24 cellular contexts compared by ENCODE assay signal in genomic region chr12:6819069-6820030, GRCh38. TPM values are rescaled to one million over a fixed set of nuclear protein-coding genes. Genes with fewer than 3 reads are reported as not detected.
DNase-seq lines count a peak whose midpoint lies in the region; ATAC-seq, FAIRE-seq and TF ChIP-seq lines count a peak whose summit lies in the region.
"Had no signal": no experiment of that assay in that cellular context is flagged by ENCODE, and none has a peak within 500 bp of the region (broad histone marks: within the 10 kb centered on the region; RNA-seq: fewer than 3 reads in every experiment).

No MANE protein-coding gene starts in this region.

- H3K27me3 Mint-ChIP-seq in activated CD4-positive, alpha-beta T cell treated with anti-CD3 and anti-CD28 coated beads, Interleukin-2, amount 10 ng/mL, durations not matched to agents 7 days and 5 days: peaks cover 17% of the 10 kb centered on the region
- H3K27me3 Mint-ChIP-seq in astrocyte (ENCODE audit: low read depth, unreplicated experiment): peaks cover 16% of the 10 kb centered on the region

- POLR2A ChIA-PET in activated CD4-positive, alpha-beta T cell treated with anti-CD3 and anti-CD28 coated beads, Interleukin-2, amount 10 ng/mL, durations not matched to agents 7 days and 5 days (lab: Charles Lee): no interaction called here
- POLR2A ChIA-PET in HEK293T (lab: Yijun Ruan, JAX): interaction anchor here (2.7 kb wide), 1 partner anchor 130 kb away, joined by 9 read pairs; the partner anchor contains the start of gene ZNF384

- H3K27me3 ChIP-seq in astrocyte (ENCODE audit: insufficient read depth, low read length): no peaks in the 10 kb centered on the region
- no peaks in the 10 kb centered on the region for H3K27me3 ChIP-seq in trophoblast cell (ENCODE audit: insufficient read depth, low read length)
- H3K27me3 ChIP-seq: vagina had no signal

- H3K9me3 ChIP-seq in astrocyte (ENCODE audit: insufficient read depth, low read depth, low read length): no peaks in the 10 kb centered on the region
- H3K9me3 ChIP-seq in trophoblast cell (ENCODE audit: insufficient read depth, low read depth, low read length): peaks cover 5% of the 10 kb centered on the region
- H3K9me3 ChIP-seq: Caco-2, neutrophil, vagina had no signal

- no peak for DNase-seq in activated CD4-positive, alpha-beta T cell treated with anti-CD3 and anti-CD28 coated beads, Interleukin-2, amount 10 ng/mL, durations not matched to agents 7 days and 5 days
- DNase-seq in activated CD4-positive, alpha-beta T cell treated with anti-CD3 and anti-CD28 coated beads, Interleukin-2, amount 50 U/mL, for 4 hours: no peak
- DNase-seq in astrocyte (ENCODE audit: low read depth): no peak
- DNase-seq in islet precursor cell: peak; percentile 60
- no peak for DNase-seq in trophoblast cell
- no peak for DNase-seq in HEK293T (ENCODE audit: extremely low spot score)
- no peak for DNase-seq in hepatic stellate cell (ENCODE audit: low spot score)
- DNase-seq: activated CD4-positive, alpha-beta T cell treated with anti-CD3 and anti-CD28 coated beads, Interleukin-2, amount 10 ng/mL, durations not matched to agents 24 days and 14 days; activated effector memory CD4-positive, alpha-beta T cell treated with Interleukin-2 at 50 U/mL for 16 hours; Caco-2; erythroblast; foreskin keratinocyte; kidney glomerular epithelial cell; MV-4-11; NCI-H1694; SHP77 treated with DMSO at 0.1 percent for 48 hours had no signal

- no peak for TF ChIP-seq CTCF in astrocyte (IDR thresholded peaks at IDR 0.05; ENCODE audit: insufficient read depth, low read depth, low read length)

- no peak for ATAC-seq in HG02798 (IDR thresholded peaks at IDR 0.05; ENCODE audit: poor library complexity, unreplicated experiment)

- peak overlapping the region; percentile 60 for H3K27ac Mint-ChIP-seq in activated CD4-positive, alpha-beta T cell treated with anti-CD3 and anti-CD28 coated beads, Interleukin-2, amount 10 ng/mL, durations not matched to agents 7 days and 5 days
- no peak overlapping the region for H3K27ac Mint-ChIP-seq in astrocyte (ENCODE audit: unreplicated experiment)
- H3K27ac Mint-ChIP-seq: activated CD4-positive, alpha-beta T cell treated with anti-CD3 and anti-CD28 coated beads, Interleukin-2, amount 10 ng/mL, durations not matched to agents 24 days and 14 days; B cell; memory B cell had no signal

- WGBS in trophoblast cell (ENCODE audit: extremely low coverage, insufficient coverage, insufficient read length): no CpG with 5 or more reads among the region's 13 CpGs

- H3K18ac ChIP-seq in trophoblast cell (ENCODE audit: low read length): no peak overlapping the region

- no peak overlapping the region for H3K4me2 ChIP-seq in astrocyte (ENCODE audit: low read length)
- H3K4me2 ChIP-seq in trophoblast cell (ENCODE audit: low read length): no peak overlapping the region
- H3K4me2 ChIP-seq: KMS-11 had no signal

- no peak overlapping the region for H2AK5ac ChIP-seq in trophoblast cell (ENCODE audit: low read length)

- H3K23ac ChIP-seq in trophoblast cell (ENCODE audit: low read length): no peak overlapping the region

- H3K27ac ChIP-seq in astrocyte (ENCODE audit: low read depth, low read length) (no peak overlapping the region), trophoblast cell (ENCODE audit: low read depth, low read length) (no peak overlapping the region)
- H3K27ac ChIP-seq: foreskin keratinocyte, KMS-11, neutrophil, vagina had no signal

- H4K91ac ChIP-seq in trophoblast cell (ENCODE audit: low read depth, low read length): no peak overlapping the region

- H3K79me1 ChIP-seq in trophoblast cell (ENCODE audit: low read length): peaks cover 5% of the 10 kb centered on the region

- no peak overlapping the region for H4K12ac ChIP-seq in trophoblast cell (ENCODE audit: low read depth, low read length)

- H3K4me1 Mint-ChIP-seq in activated CD4-positive, alpha-beta T cell treated with anti-CD3 and anti-CD28 coated beads, Interleukin-2, amount 10 ng/mL, durations not matched to agents 7 days and 5 days: peaks cover 15% of the 10 kb centered on the region
- H3K4me1 Mint-ChIP-seq in astrocyte (ENCODE audit: low read depth, unreplicated experiment): peaks cover 19% of the 10 kb centered on the region

- H3K4ac ChIP-seq in trophoblast cell (ENCODE audit: low read depth, low read length): no peak overlapping the region

- CTCF ChIA-PET in activated CD4-positive, alpha-beta T cell treated with anti-CD3 and anti-CD28 coated beads, Interleukin-2, amount 10 ng/mL, durations not matched to agents 7 days and 5 days (lab: Charles Lee): interaction anchor here (2.0 to 2.2 kb wide), 2 partner anchors 17 to 53 kb away, joined by 4 to 6 read pairs; partner anchors contain the start of gene PTMS
- CTCF ChIA-PET in HEK293T (lab: Yijun Ruan, JAX): no interaction called here

- H3K14ac ChIP-seq in trophoblast cell (ENCODE audit: low read length): no peak overlapping the region

- no peak overlapping the region for H3K4me3 Mint-ChIP-seq in activated CD4-positive, alpha-beta T cell treated with anti-CD3 and anti-CD28 coated beads, Interleukin-2, amount 10 ng/mL, durations not matched to agents 7 days and 5 days
- H3K4me3 Mint-ChIP-seq in astrocyte (ENCODE audit: unreplicated experiment): peak overlapping the region; percentile 11
- H3K4me3 Mint-ChIP-seq: activated CD4-positive, alpha-beta T cell treated with anti-CD3 and anti-CD28 coated beads, Interleukin-2, amount 10 ng/mL, durations not matched to agents 24 days and 14 days; B cell; memory B cell had no signal

- no peaks in the 10 kb centered on the region for H3K36me3 ChIP-seq in astrocyte (ENCODE audit: insufficient read depth, low read length)
- H3K36me3 ChIP-seq in trophoblast cell (ENCODE audit: control insufficient read depth in 1 of 2, insufficient read depth in 2 of 2, low read length in 2 of 2): no peaks in the 10 kb centered on the region
- H3K36me3 ChIP-seq: neutrophil, vagina had no signal

- no peaks in the 10 kb centered on the region for H3K9me3 Mint-ChIP-seq in activated CD4-positive, alpha-beta T cell treated with anti-CD3 and anti-CD28 coated beads, Interleukin-2, amount 10 ng/mL, durations not matched to agents 7 days and 5 days
- no peaks in the 10 kb centered on the region for H3K9me3 Mint-ChIP-seq in astrocyte (ENCODE audit: unreplicated experiment)
- H3K9me3 Mint-ChIP-seq: activated CD4-positive, alpha-beta T cell treated with anti-CD3 and anti-CD28 coated beads, Interleukin-2, amount 10 ng/mL, durations not matched to agents 24 days and 14 days; memory B cell had no signal

- no peak overlapping the region for H2BK5ac ChIP-seq in trophoblast cell (ENCODE audit: low read depth, low read length, poor library complexity)

- no peak overlapping the region for H3K4me3 ChIP-seq in astrocyte (ENCODE audit: insufficient read depth, low read depth, low read length)
- peak overlapping the region; percentile 11 for H3K4me3 ChIP-seq in trophoblast cell (ENCODE audit: low read depth, low read length)
- H3K4me3 ChIP-seq: vagina had no signal

- H2AFZ ChIP-seq in astrocyte (ENCODE audit: low read depth, low read length) (no peak overlapping the region), trophoblast cell (ENCODE audit: insufficient read depth, low read length, poor library complexity) (no peak overlapping the region)

- H4K8ac ChIP-seq in trophoblast cell (ENCODE audit: low read depth, low read length): no peak overlapping the region

- FAIRE-seq in astrocyte (lab: Jason Lieb, UNC): no peak

- H3K79me2 ChIP-seq in astrocyte (ENCODE audit: insufficient read depth, low read length) (no peaks in the 10 kb centered on the region), trophoblast cell (ENCODE audit: control insufficient read depth, insufficient read depth, low read length, poor library complexity) (no peaks in the 10 kb centered on the region)

- H4K20me1 ChIP-seq in astrocyte (ENCODE audit: insufficient read depth, low read length): no peaks in the 10 kb centered on the region

- peaks cover 44% of the 10 kb centered on the region for H3K36me3 Mint-ChIP-seq in activated CD4-positive, alpha-beta T cell treated with anti-CD3 and anti-CD28 coated beads, Interleukin-2, amount 10 ng/mL, durations not matched to agents 7 days and 5 days (ENCODE audit: low read depth)
- H3K36me3 Mint-ChIP-seq in astrocyte (ENCODE audit: low read depth, unreplicated experiment): peaks cover 2% of the 10 kb centered on the region
- H3K36me3 Mint-ChIP-seq: memory B cell had no signal

- no peak overlapping the region for H2BK120ac ChIP-seq in trophoblast cell (ENCODE audit: insufficient read depth, low read length, poor library complexity)

- no peak overlapping the region for H2BK12ac ChIP-seq in trophoblast cell (ENCODE audit: low read length)

- H3K4me1 ChIP-seq in astrocyte (ENCODE audit: insufficient read depth, low read length): peaks cover 9% of the 10 kb centered on the region
- H3K4me1 ChIP-seq in trophoblast cell (ENCODE audit: control insufficient read depth in 1 of 2, insufficient read depth in 2 of 2, low read length in 2 of 2): peaks cover 12 to 21% of the 10 kb centered on the region in 2 experiments
- H3K4me1 ChIP-seq: foreskin keratinocyte had no signal

- H3K9ac ChIP-seq in astrocyte (ENCODE audit: low read length): no peak overlapping the region
- no peak overlapping the region for H3K9ac ChIP-seq in trophoblast cell (ENCODE audit: low read length)
- H3K9ac ChIP-seq: KMS-11 had no signal

TF ChIP-seq in HEK293T, 16 proteins besides CTCF, POLR2A, EP300 and RAD21:
- no peak for TF ChIP-seq BHLHE40 (IDR thresholded peaks at IDR 0.05; ENCODE audit: borderline replicate concordance)
- no peak for TF ChIP-seq SUZ12 (IDR thresholded peaks at IDR 0.05)
- no peak for TF ChIP-seq TARDBP (IDR thresholded peaks at IDR 0.05)

RNA-seq across cellular contexts. Expression of gene GPR162, which starts 2.3 kb away (rescaled TPM):
- total RNA-seq in activated CD4-positive, alpha-beta T cell treated with anti-CD3 and anti-CD28 coated beads, Interleukin-2, amount 10 ng/mL, durations not matched to agents 7 days and 5 days: under 1 TPM; 0.25 to 0.29 TPM
- 6.0 and 6.2 TPM in 2 replicates for total RNA-seq in astrocyte
- 2.2 and 2.9 TPM in 2 replicates for polyA plus RNA-seq in trophoblast cell (2013)
- total RNA-seq: B cell, OCI-LY7 had no signal

RNA-seq across cellular contexts. Expression of gene P3H3, which starts 8.9 kb away (rescaled TPM):
- total RNA-seq in activated CD4-positive, alpha-beta T cell treated with anti-CD3 and anti-CD28 coated beads, Interleukin-2, amount 10 ng/mL, durations not matched to agents 7 days and 5 days: under 1 TPM in 1 of 2 experiments, not detected in 1; 0.40 TPM
- total RNA-seq in astrocyte: 101 and 123 TPM in 2 replicates
- 17.1 and 17.9 TPM in 2 replicates for polyA plus RNA-seq in trophoblast cell (2013)
- total RNA-seq: B cell had no signal

RNA-seq across cellular contexts. Expression of gene GNB3, which starts 21.4 kb away (rescaled TPM):
- total RNA-seq in activated CD4-positive, alpha-beta T cell treated with anti-CD3 and anti-CD28 coated beads, Interleukin-2, amount 10 ng/mL, durations not matched to agents 7 days and 5 days: not detected
- total RNA-seq in astrocyte: 14.5 and 16.6 TPM in 2 replicates
- polyA plus RNA-seq in trophoblast cell (2013): 2.1 and 2.5 TPM in 2 replicates

RNA-seq across cellular contexts. Expression of gene CD4, which starts 30.0 kb away (rescaled TPM):
- total RNA-seq in activated CD4-positive, alpha-beta T cell treated with anti-CD3 and anti-CD28 coated beads, Interleukin-2, amount 10 ng/mL, durations not matched to agents 7 days and 5 days: 100 to 1,000 TPM; 219 to 227 TPM
- total RNA-seq in astrocyte: 0.54 and 0.72 TPM in 2 replicates
- polyA plus RNA-seq in trophoblast cell (2013): 0.04 TPM in 2 replicates
- total RNA-seq: A172, Caco-2, foreskin keratinocyte, OCI-LY7 had no signal
- polyA plus RNA-seq: foreskin keratinocyte had no signal

RNA-seq across cellular contexts. Expression of gene CDCA3, which starts 31.7 kb away (rescaled TPM):
- total RNA-seq in activated CD4-positive, alpha-beta T cell treated with anti-CD3 and anti-CD28 coated beads, Interleukin-2, amount 10 ng/mL, durations not matched to agents 7 days and 5 days: 100 to 1,000 TPM; 118 to 122 TPM
- 2.3 and 3.2 TPM in 2 replicates for total RNA-seq in astrocyte
- polyA plus RNA-seq in trophoblast cell (2013): 68.6 and 69.9 TPM in 2 replicates

Comparison
In these comparisons a context has a peak if more than half of its experiments do, and no peak if none do; other contexts are left out.
1. RNA of gene P3H3, which starts 8.9 kb away (total RNA-seq): 101 to 123 TPM in astrocyte; 0.40 TPM in activated CD4-positive, alpha-beta T cell treated with anti-CD3 and anti-CD28 coated beads, Interleukin-2, amount 10 ng/mL, durations not matched to agents 7 days and 5 days; every median in the first group is over 10 times any median in the second.
2. RNA of gene GNB3, which starts 21.4 kb away (total RNA-seq): 14.5 to 16.6 TPM in astrocyte; not detected in activated CD4-positive, alpha-beta T cell treated with anti-CD3 and anti-CD28 coated beads, Interleukin-2, amount 10 ng/mL, durations not matched to agents 7 days and 5 days; every median in the first group is over 10 times any median in the second.